ENCODE assay signal across 25 cellular contexts in genomic region chr6:10904015-10904414, GRCh38. TPM values are rescaled to one million over a fixed set of nuclear protein-coding genes. Genes with fewer than 3 reads are reported as not detected.
"Had no signal": no experiment of that assay in that cellular context is flagged by ENCODE, and none has a peak within 500 bp of the region (broad histone marks: within the 10 kb centered on the region; RNA-seq: fewer than 3 reads in every experiment).

No MANE protein-coding gene starts in this region.

- H3K27me3 ChIP-seq: MG63 had no signal

- H3K9me3 ChIP-seq: MG63, SK-N-SH had no signal

- H3K4me2 ChIP-seq: SK-N-SH had no signal

- FAIRE-seq: RCC 7860 had no signal

- ATAC-seq: T-cell had no signal

- H3K9ac ChIP-seq: SK-N-SH had no signal

- DNase-seq: Karpas-422, KG1, MG63, NCI-H1092, NCI-H1105 treated with DMSO at 0.1 percent for 48 hours, NCI-H1417 treated with DMSO at 0.1 percent for 48 hours, NCI-H146, NCI-H1694 treated with DMSO at 0.1 percent for 48 hours, NCI-H1930, NCI-H2081 treated with DMSO at 0.1 percent for 48 hours, NCI-H2171, NCI-H226, NCI-H446, NCI-H510A, NCI-H524 treated with DMSO at 0.1 percent for 48 hours, NCI-H69, NCI-H774, Right ventricle myocardium superior, RPMI8226, SK-N-SH, SW 1271, T-cell had no signal

- H3K36me3 ChIP-seq: MG63 had no signal

- H3K4me3 ChIP-seq: MG63 had no signal

RNA-seq across cellular contexts. Expression of gene GCM2, which starts 22.2 kb away (rescaled TPM):
- total RNA-seq: HT-29, Right ventricle myocardium superior, SK-MEL-5, T-cell had no signal
- polyA plus RNA-seq: SK-N-SH had no signal
